In genomic region chr14:94770815-94771190, GRCh38 we compare ENCODE assay signal across 15 cellular contexts. TPM values are rescaled to one million over a fixed set of nuclear protein-coding genes. Genes with fewer than 3 reads are reported as not detected.
DNase-seq lines count a peak whose midpoint lies in the region; ATAC-seq, FAIRE-seq and TF ChIP-seq lines count a peak whose summit lies in the region.
"Had no signal": no experiment of that assay in that cellular context is flagged by ENCODE, and none has a peak within 500 bp of the region (broad histone marks: within the 10 kb centered on the region; RNA-seq: fewer than 3 reads in every experiment).

No MANE protein-coding gene starts in this region.

- H3K27me3 Mint-ChIP-seq in astrocyte (ENCODE audit: low read depth, unreplicated experiment): peaks cover 82% of the 10 kb centered on the region
- H3K27me3 Mint-ChIP-seq in natural killer cell (ENCODE audit: low read depth in 2 of 2): peaks cover 65 to 80% of the 10 kb centered on the region in 2 donors

- H3K36me3 ChIP-seq in BLaER1 (no peaks in the 10 kb centered on the region), H7 (replicated peaks; ENCODE audit: control insufficient read depth, insufficient read depth, low read length) (no peaks in the 10 kb centered on the region), astrocyte (ENCODE audit: insufficient read depth, low read length) (no peaks in the 10 kb centered on the region)
- H3K36me3 ChIP-seq: prostate gland had no signal

- peaks cover 19% of the 10 kb centered on the region for H3K9me3 Mint-ChIP-seq in astrocyte (ENCODE audit: unreplicated experiment)
- H3K9me3 Mint-ChIP-seq in natural killer cell: no peaks in the 10 kb centered on the region

- H3K4me2 ChIP-seq in BLaER1 (peak overlapping the region; percentile 92; the same call in 1 of the 2 replicates), astrocyte (ENCODE audit: low read length) (peak overlapping the region; percentile 73)

- peak overlapping the region; percentile 53 for H3K27ac Mint-ChIP-seq in astrocyte (ENCODE audit: unreplicated experiment)
- no peak overlapping the region for H3K27ac Mint-ChIP-seq in natural killer cell
- H3K27ac Mint-ChIP-seq: HFFc6, memory B cell had no signal

- H3K36me3 Mint-ChIP-seq in astrocyte (ENCODE audit: low read depth, unreplicated experiment) (peaks cover 2% of the 10 kb centered on the region), natural killer cell (peaks cover 5% of the 10 kb centered on the region)
- H3K36me3 Mint-ChIP-seq: memory B cell had no signal

- no peaks in the 10 kb centered on the region for H3K79me2 ChIP-seq in astrocyte (ENCODE audit: insufficient read depth, low read length)

- FAIRE-seq in astrocyte (lab: Jason Lieb, UNC) (no peak), D721Med (lab: Jason Lieb, UNC) (no peak)

- H3K9ac ChIP-seq in BLaER1: no peak overlapping the region
- no peak overlapping the region for H3K9ac ChIP-seq in astrocyte (ENCODE audit: low read length)

- H4K20me1 ChIP-seq in BLaER1 (peaks cover 88% of the 10 kb centered on the region), astrocyte (ENCODE audit: insufficient read depth, low read length) (peaks cover 3% of the 10 kb centered on the region)

- peak overlapping the region; percentile 66 for H3K4me3 Mint-ChIP-seq in astrocyte (ENCODE audit: unreplicated experiment)
- H3K4me3 Mint-ChIP-seq in natural killer cell: peak overlapping the region; percentile 71
- H3K4me3 Mint-ChIP-seq: HFFc6 had no signal

- H3K4me1 Mint-ChIP-seq in astrocyte (ENCODE audit: low read depth, unreplicated experiment) (no peaks in the 10 kb centered on the region), natural killer cell (peaks cover 24 to 26% of the 10 kb centered on the region in 2 donors)

- no peak overlapping the region for H3K27ac ChIP-seq in BLaER1
- H3K27ac ChIP-seq in astrocyte (ENCODE audit: low read depth, low read length): no peak overlapping the region
- H3K27ac ChIP-seq: prostate gland had no signal

- DNase-seq in H7 (no peak), astrocyte (ENCODE audit: low read depth) (no peak), natural killer cell (no peak), NCI-H748 (lab: John Stamatoyannopoulos, UW; ENCODE audit: unreplicated experiment) (no peak), D721Med (ENCODE audit: insufficient read length, low spot score) (no peak)
- DNase-seq: activated CD8-positive, alpha-beta memory T cell treated with anti-CD3 and anti-CD28 coated beads, Interleukin-2, amount 50 U/mL, for 4 hours; HFFc6; stimulated activated CD4-positive, alpha-beta T cell treated with anti-CD3 and anti-CD28 coated beads, Interleukin-2, amount 100 ng/mL, for 24 hours had no signal

- no peak for TF ChIP-seq CTCF in astrocyte (IDR thresholded peaks at IDR 0.05; ENCODE audit: insufficient read depth, low read depth, low read length)
- TF ChIP-seq CTCF in natural killer cell (IDR thresholded peaks at IDR 0.05): no peak
- no peak for TF ChIP-seq CTCF in D721Med (IDR thresholded peaks at IDR 0.05; ENCODE audit: insufficient read depth, missing control alignments)

- H3K27me3 ChIP-seq in BLaER1 (peaks cover 100% of the 10 kb centered on the region), H7 (ENCODE audit: control insufficient read depth, insufficient read depth, low read length) (peaks cover 95% of the 10 kb centered on the region), astrocyte (ENCODE audit: insufficient read depth, low read length) (peaks cover 89% of the 10 kb centered on the region)

- H3K4me3 ChIP-seq in BLaER1 (no peak overlapping the region), H7 (ENCODE audit: insufficient read depth, low read depth, low read length) (peak overlapping the region; percentile 70), astrocyte (ENCODE audit: insufficient read depth, low read depth, low read length) (no peak overlapping the region)

- H3K4me1 ChIP-seq in BLaER1 (peaks cover 18% of the 10 kb centered on the region), astrocyte (ENCODE audit: insufficient read depth, low read length) (peaks cover 12% of the 10 kb centered on the region)
- H3K4me1 ChIP-seq: prostate gland had no signal

- H3K9me3 ChIP-seq in BLaER1: peaks cover 20% of the 10 kb centered on the region
- H3K9me3 ChIP-seq in astrocyte (ENCODE audit: insufficient read depth, low read depth, low read length): peaks cover 5% of the 10 kb centered on the region
- H3K9me3 ChIP-seq: body of pancreas, prostate gland had no signal

- intact Hi-C loops in natural killer cell (cut with micrococcal nuclease): no loop called here

- ATAC-seq in natural killer cell (no peak), HG02938 (IDR thresholded peaks at IDR 0.05; ENCODE audit: unreplicated experiment) (no peak), HG02623 (IDR thresholded peaks at IDR 0.05; ENCODE audit: unreplicated experiment) (no peak)

- H2AFZ ChIP-seq in astrocyte (ENCODE audit: low read depth, low read length): no peak overlapping the region

RNA-seq across cellular contexts. Expression of gene GSC, which starts 0.9 kb away (rescaled TPM):
- 55.8 and 106 TPM in 2 replicates for total RNA-seq in H7 (2014; rRNA removed; shearing (Covaris generic))
- total RNA-seq in astrocyte (not detected in 2 replicates), natural killer cell (1 to 10 TPM in 1 of 3 donors, under 1 TPM in 2; 0.28 to 2.1 (median 0.77) TPM)
- total RNA-seq: HFFc6, RPMI7951 had no signal

Comparison
In these comparisons a context has a peak if more than half of its experiments do, and no peak if none do; other contexts are left out.
1. RNA of gene GSC, which starts 0.9 kb away (total RNA-seq): 55.8 to 106 TPM in H7; 0.28 to 2.1 TPM in natural killer cell and not detected in astrocyte; every median in the first group is over 10 times any median in the second.